In the genomic region with DNA sequence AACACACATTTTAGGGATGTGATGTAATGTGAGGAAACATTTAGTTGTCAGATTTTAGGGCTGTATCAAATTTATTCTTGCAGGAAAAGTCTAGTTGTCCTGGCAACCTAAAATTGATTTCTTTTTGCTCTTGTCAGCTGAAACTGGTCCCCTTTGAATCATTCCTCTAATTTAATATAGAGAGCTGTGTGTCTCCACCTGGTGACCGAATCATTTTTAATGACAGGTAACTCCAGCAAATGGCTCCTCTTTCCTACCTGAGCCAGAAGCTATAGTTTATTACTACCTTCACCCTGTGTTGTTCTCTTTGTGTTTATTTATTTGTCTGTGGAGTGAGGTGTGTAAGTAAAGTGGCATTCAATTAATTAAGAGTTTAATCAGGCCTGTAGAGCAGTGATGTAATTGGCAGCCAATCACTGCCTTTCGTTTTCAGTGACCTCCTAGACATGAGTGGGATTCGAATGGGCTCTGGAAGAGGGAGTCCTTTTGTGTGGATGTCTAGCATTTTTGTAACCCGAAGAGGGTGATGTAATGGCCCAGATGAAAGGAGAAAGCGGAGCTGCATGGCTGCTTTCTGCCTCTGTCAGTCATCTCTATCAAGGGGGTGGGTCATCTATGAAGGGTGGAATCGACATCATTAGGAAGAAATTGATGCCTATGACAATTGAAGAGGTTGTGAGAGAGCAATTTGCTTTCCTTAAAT, we compare ENCODE assay signal across 16 cellular contexts.
DNase-seq lines count a peak whose midpoint lies in the region; ATAC-seq, FAIRE-seq and TF ChIP-seq lines count a peak whose summit lies in the region.
"Had no signal": no experiment of that assay in that cellular context is flagged by ENCODE, and none has a peak within 500 bp of the region (broad histone marks: within the 10 kb centered on the region; RNA-seq: fewer than 3 reads in every experiment).

No MANE protein-coding gene starts in this region.

- TF ChIP-seq CTCF in OCI-LY3 (IDR thresholded peaks at IDR 0.05; ENCODE audit: low read depth, low read length) (peak; percentile 26), gastroesophageal sphincter (IDR thresholded peaks at IDR 0.05) (no peak), smooth muscle cell (IDR thresholded peaks at IDR 0.05; ENCODE audit: borderline replicate concordance, insufficient read depth, poor library complexity, severe bottlenecking) (no peak), D721Med (IDR thresholded peaks at IDR 0.05; ENCODE audit: insufficient read depth, missing control alignments) (no peak)

- H3K27me3 ChIP-seq in OCI-LY3 (ENCODE audit: low read depth, low read length) (no peaks in the 10 kb centered on the region), gastroesophageal sphincter (no peaks in the 10 kb centered on the region), smooth muscle cell (ENCODE audit: low read depth) (no peaks in the 10 kb centered on the region)
- H3K27me3 ChIP-seq: body of pancreas, thyroid gland had no signal

- H3K27ac ChIP-seq in OCI-LY3 (ENCODE audit: low read length) (no peak overlapping the region), gastroesophageal sphincter (peak overlapping the region; percentile 50 to 96 (median 84)), smooth muscle cell (ENCODE audit: low read depth) (peak overlapping the region; percentile 61)
- H3K27ac ChIP-seq: body of pancreas, thyroid gland had no signal

- WGBS in gastroesophageal sphincter (ENCODE audit: low coverage in 1 of 2), 2 donors = 58% methylated on average over 5 to 6 of the region's 6 CpGs
- 65% methylated on average over 6 of the region's 6 CpGs for WGBS in smooth muscle cell (ENCODE audit: low lambda C conversion rate)

- H3K79me2 ChIP-seq in OCI-LY3 (ENCODE audit: low read length) (no peaks in the 10 kb centered on the region), smooth muscle cell (ENCODE audit: low read depth) (peaks cover 77% of the 10 kb centered on the region)

- no peak for TF ChIP-seq EP300 in gastroesophageal sphincter (IDR thresholded peaks at IDR 0.05)

- no peak overlapping the region for H3K4me2 ChIP-seq in OCI-LY3 (ENCODE audit: low read length)
- H3K4me2 ChIP-seq in smooth muscle cell = no peak overlapping the region

- DNase-seq in NCI-H748 (lab: John Stamatoyannopoulos, UW; ENCODE audit: unreplicated experiment) = peak; percentile 6
- no peak for DNase-seq in NCI-H748 treated with DMSO at 0.1 percent for 48 hours (lab: John Stamatoyannopoulos, UW)
- no peak for DNase-seq in smooth muscle cell (lab: John Stamatoyannopoulos, UW; ENCODE audit: unreplicated experiment)
- DNase-seq in D721Med (ENCODE audit: insufficient read length, low spot score) = no peak
- no peak for DNase-seq in erythroblast (lab: John Stamatoyannopoulos, UW)
- DNase-seq in ureter (ENCODE audit: low spot score) = no peak
- DNase-seq: activated B cell treated with CpG ODN at 0.5 μM for 24 hours; activated T-cell treated with anti-CD3 and anti-CD28 coated beads, Interleukin-2, amount 50 U/mL, for 1 hour; body of pancreas; NCI-H446 treated with DMSO at 0.1 percent for 48 hours; thyroid gland had no signal

- no peak overlapping the region for H3K4me3 ChIP-seq in OCI-LY3 (ENCODE audit: low read length)
- no peak overlapping the region for H3K4me3 ChIP-seq in gastroesophageal sphincter
- no peak overlapping the region for H3K4me3 ChIP-seq in smooth muscle cell
- H3K4me3 ChIP-seq: body of pancreas, thyroid gland had no signal

- no peak overlapping the region for H2AFZ ChIP-seq in OCI-LY3 (ENCODE audit: low read depth, low read length)
- H2AFZ ChIP-seq in smooth muscle cell (ENCODE audit: low read depth) = no peak overlapping the region

- ATAC-seq in gastroesophageal sphincter = no peak
- ATAC-seq: body of pancreas, sciatic nerve had no signal

- H4K20me1 ChIP-seq in OCI-LY3 (ENCODE audit: insufficient read depth, low read length) (no peaks in the 10 kb centered on the region), smooth muscle cell (ENCODE audit: low read depth) (peaks cover 70% of the 10 kb centered on the region)

- no peak for FAIRE-seq in D721Med (lab: Jason Lieb, UNC)
- FAIRE-seq: endometrium, GM12892 had no signal

- H3K4me1 ChIP-seq in OCI-LY3 (ENCODE audit: low read length) (peaks cover 22% of the 10 kb centered on the region), gastroesophageal sphincter (peaks cover 15 to 100% (median 28%) of the 10 kb centered on the region in 3 donors), smooth muscle cell (ENCODE audit: low read depth) (peaks cover 16% of the 10 kb centered on the region)

- H3K36me3 ChIP-seq in OCI-LY3 (replicated peaks; ENCODE audit: low read depth, low read length) = no peaks in the 10 kb centered on the region
- peaks cover 0 to 21% of the 10 kb centered on the region in 2 donors for H3K36me3 ChIP-seq in gastroesophageal sphincter
- no peaks in the 10 kb centered on the region for H3K36me3 ChIP-seq in smooth muscle cell (ENCODE audit: low read depth)
- H3K36me3 ChIP-seq: thyroid gland had no signal

- no peaks in the 10 kb centered on the region for H3K9me3 ChIP-seq in OCI-LY3 (ENCODE audit: insufficient read depth, low read length)
- no peaks in the 10 kb centered on the region for H3K9me3 ChIP-seq in gastroesophageal sphincter
- H3K9me3 ChIP-seq in smooth muscle cell (replicated peaks; ENCODE audit: low read depth) = no peaks in the 10 kb centered on the region
- H3K9me3 ChIP-seq: body of pancreas, thyroid gland had no signal

- H3F3A ChIP-seq in smooth muscle cell (ENCODE audit: low read depth) = peaks cover 7% of the 10 kb centered on the region

- TF ChIP-seq POLR2A in gastroesophageal sphincter (IDR thresholded peaks at IDR 0.05) = no peak
- TF ChIP-seq POLR2A in erythroblast (IDR thresholded peaks at IDR 0.05; ENCODE audit: low read length) = no peak

- no peak overlapping the region for H3K9ac ChIP-seq in OCI-LY3 (ENCODE audit: low read length)
- peak overlapping the region; percentile 45 for H3K9ac ChIP-seq in smooth muscle cell (ENCODE audit: low read depth)
